In genomic region chr4:81690871-81691270, GRCh38 we compare ENCODE assay signal across 25 cellular contexts.
"Had no signal": no experiment of that assay in that cellular context is flagged by ENCODE, and none has a peak within 500 bp of the region (broad histone marks: within the 10 kb centered on the region; RNA-seq: fewer than 3 reads in every experiment).

No MANE protein-coding gene starts in this region.

- H3K27me3 ChIP-seq: dorsolateral prefrontal cortex, gastrocnemius medialis, sigmoid colon, spleen, testis, tibial artery, upper lobe of left lung had no signal

- H3K4me3 ChIP-seq: dorsolateral prefrontal cortex, gastrocnemius medialis, lower lobe of right lung, psoas muscle, sigmoid colon, spleen, testis, tibial artery, upper lobe of left lung had no signal

- ATAC-seq: esophagus mucosa; gastrocnemius medialis; left ventricle myocardium superior; lower lobe of right lung; naive thymus-derived CD8-positive, alpha-beta T cell; psoas muscle; right cardiac atrium; stimulated activated memory B cell treated with anti-CD40 and anti-IgM and Interleukin-4, amounts not matched to agents 10 μg/mL and 1 μg/mL and 100 μg/mL, for 72 hours; stimulated activated naive CD8-positive, alpha-beta T cell treated with anti-CD3 and anti-CD28 coated beads, Interleukin-15, Interleukin-2, amounts not matched to agents 100 U/mL and 50 U/mL, for 24 hours had no signal

- DNase-seq: dorsolateral prefrontal cortex; effector CD4-positive, alpha-beta T cell; endodermal cell; foreskin fibroblast; gastrocnemius medialis; head of caudate nucleus; left ventricle myocardium superior; lower lobe of right lung; naive thymus-derived CD8-positive, alpha-beta T cell; nephron progenitor cell; nucleus accumbens; posterior cingulate gyrus; psoas muscle; right cardiac atrium; sigmoid colon; spleen; stimulated activated CD4-positive, alpha-beta T cell treated with anti-CD3 and anti-CD28 coated beads, Interleukin-4, amount 100 ng/mL, for 4 hours; stimulated activated naive CD8-positive, alpha-beta T cell treated with anti-CD3 and anti-CD28 coated beads, Interleukin-15, Interleukin-2, amounts not matched to agents 100 U/mL and 50 U/mL, for 24 hours; substantia nigra; testis; tibial artery; upper lobe of left lung had no signal

- H3K9me3 ChIP-seq: gastrocnemius medialis, lower lobe of right lung, psoas muscle, sigmoid colon, spleen, testis, tibial artery, upper lobe of left lung had no signal

- H3K4me1 ChIP-seq: lower lobe of right lung, psoas muscle, sigmoid colon, spleen, testis, tibial artery, upper lobe of left lung had no signal

- H3K27ac ChIP-seq: dorsolateral prefrontal cortex, epithelial cell of prostate, gastrocnemius medialis, lower lobe of right lung, psoas muscle, sigmoid colon, spleen, testis, tibial artery, upper lobe of left lung had no signal

- H3K36me3 ChIP-seq: gastrocnemius medialis, lower lobe of right lung, sigmoid colon, spleen, tibial artery, upper lobe of left lung had no signal
